Comparison of ENCODE assay signal across 8 cellular contexts in genomic region chr16:47018223-47018891, GRCh38. TPM values are rescaled to one million over a fixed set of nuclear protein-coding genes. Genes with fewer than 3 reads are reported as not detected.
A peak's percentile ranks its signal among the peaks of the same experiment; 100 is the strongest.
DNase-seq lines count a peak whose midpoint lies in the region; ATAC-seq and TF ChIP-seq lines count a peak whose summit lies in the region.

No MANE protein-coding gene starts in this region.

- CTCF ChIA-PET in PC-3 (lab: Charles Lee): interaction anchor here (0.5 to 0.6 kb wide), 2 partner anchors 62 to 1545 kb away, joined by 3 to 4 read pairs; no protein-coding TSS in a partner anchor

- H3K9me2 ChIP-seq in PC-3 (replicated peaks; ENCODE audit: low read length): no peaks in the 10 kb centered on the region

- H3K9me3 ChIP-seq in PC-3 (ENCODE audit: low read length) (no peaks in the 10 kb centered on the region), liver (ENCODE audit: control insufficient read depth in 4 of 4, low read length in 3 of 4) (no peaks in the 10 kb centered on the region), upper lobe of right lung (no peaks in the 10 kb centered on the region)

- in situ Hi-C loops in astrocyte of the cerebellum (cut with HindIII; ENCODE audit: low sequenced_read_pairs): no loop called here

- H3K4me1 ChIP-seq in PC-3 (ENCODE audit: insufficient read depth, low read length) (no peaks in the 10 kb centered on the region), liver (ENCODE audit: control insufficient read depth in 4 of 4, insufficient read depth in 4 of 4, low read length in 3 of 4) (no peaks in the 10 kb centered on the region), upper lobe of right lung (no peaks in the 10 kb centered on the region)

- no peaks in the 10 kb centered on the region for H3K79me2 ChIP-seq in PC-3 (ENCODE audit: low read length)

- no TSS peak for BruUV-seq in PC-3 (replicated peaks; lab: Mats Ljungman, UMichigan)

- intact Hi-C loops in PC-3 (cut with micrococcal nuclease) (loop anchor here (1.0 kb wide), 1 partner anchor 71 kb away; no protein-coding TSS in a partner anchor), upper lobe of right lung (cut with DNase I) (no loop called here)

- H3K27me3 ChIP-seq in PC-3 (ENCODE audit: low read length) (no peaks in the 10 kb centered on the region), liver (ENCODE audit: control insufficient read depth in 4 of 4, insufficient read depth in 4 of 4, low read length in 3 of 4) (no peaks in the 10 kb centered on the region), upper lobe of right lung (no peaks in the 10 kb centered on the region)

- no peaks in the 10 kb centered on the region for H3K36me3 ChIP-seq in PC-3 (ENCODE audit: low read depth, low read length)
- H3K36me3 ChIP-seq in liver (ENCODE audit: control insufficient read depth in 4 of 4, insufficient read depth in 3 of 4, low read depth in 1 of 4, low read length in 3 of 4): no peaks in the 10 kb centered on the region
- no peaks in the 10 kb centered on the region for H3K36me3 ChIP-seq in upper lobe of right lung

- no peaks in the 10 kb centered on the region for H3F3A ChIP-seq in PC-3 (ENCODE audit: low read length, unreplicated experiment)

- no peak overlapping the region for H3K27ac ChIP-seq in PC-3 (ENCODE audit: low read length)
- H3K27ac ChIP-seq in liver (ENCODE audit: low read depth in 1 of 2, low read length in 2 of 2): no peak overlapping the region
- no peak overlapping the region for H3K27ac ChIP-seq in upper lobe of right lung

- peak overlapping the region; percentile 41; the same call in 1 of the 2 replicates for H3K4me2 ChIP-seq in PC-3 (ENCODE audit: low read length)

- H4K20me1 ChIP-seq in PC-3 (ENCODE audit: low read length): no peaks in the 10 kb centered on the region

- 44% methylated on average over 14 of the region's 14 CpGs for whole genome bisulfite sequencing in liver

- peak in 2 of 3 experiments; percentile 33 to 74 for DNase-seq in NCI-H1417 (lab: John Stamatoyannopoulos, UW)
- DNase-seq in NCI-H1417 treated with DMSO at 0.1 percent for 48 hours (lab: John Stamatoyannopoulos, UW): no peak
- peak; percentile 93 for DNase-seq in GM20000 (ENCODE audit: low spot score)
- DNase-seq in PC-3: peak; percentile 70
- no peak for DNase-seq in astrocyte of the cerebellum (ENCODE audit: low read depth)
- no peak for DNase-seq in upper lobe of right lung

- POLR2A ChIA-PET in PC-3 (lab: Charles Lee; ENCODE audit: unreplicated experiment): no interaction called here

- TF ChIP-seq CTCF in GM20000 (IDR thresholded peaks at IDR 0.05; ENCODE audit: extremely low read depth, missing control alignments): peak; percentile 40
- TF ChIP-seq CTCF in PC-3 (conservative IDR thresholded peaks at IDR 0.05; ENCODE audit: low read depth, low read length): peak; percentile 54
- peak; percentile 51 for TF ChIP-seq CTCF in astrocyte of the cerebellum (IDR thresholded peaks at IDR 0.05; ENCODE audit: low read depth, low read length, missing control alignments)
- TF ChIP-seq CTCF in liver (IDR thresholded peaks at IDR 0.05; ENCODE audit: low read depth, low read length, missing input control): peak; percentile 77
- peak; percentile 32 for TF ChIP-seq CTCF in upper lobe of right lung (IDR thresholded peaks at IDR 0.05)

- H3K4me3 ChIP-seq in PC-3 (ENCODE audit: low read length) (no peak overlapping the region), astrocyte of the cerebellum (ENCODE audit: low read depth, low read length) (no peak overlapping the region), liver (ENCODE audit: low read depth in 1 of 3, low read length in 3 of 3) (no peak overlapping the region), upper lobe of right lung (no peak overlapping the region)

- H3K9ac ChIP-seq in PC-3 (ENCODE audit: low read length) (no peak overlapping the region), liver (ENCODE audit: low read depth in 1 of 2, low read length in 2 of 2) (no peak overlapping the region)

- peak; percentile 99 for ATAC-seq in HG03442 (IDR thresholded peaks at IDR 0.05; ENCODE audit: unreplicated experiment)
- ATAC-seq in PC-3: peak; percentile 100
- ATAC-seq in upper lobe of right lung: peak; percentile 79

- H2AFZ ChIP-seq in PC-3 (ENCODE audit: low read length): peak overlapping the region; percentile 45; the same call in 1 of the 2 replicates

- TF ChIP-seq RAD21 in liver (IDR thresholded peaks at IDR 0.05): peak; percentile 84 to 85

TF ChIP-seq in liver, 16 proteins besides CTCF, POLR2A, EP300 and RAD21:
- TF ChIP-seq YY1 (IDR thresholded peaks at IDR 0.05) (no peak), HNF4A (conservative IDR thresholded peaks at IDR 0.05) (no peak), NR2F2 (IDR thresholded peaks at IDR 0.05) (no peak), HNF4G (IDR thresholded peaks at IDR 0.05) (no peak), ATF3 (IDR thresholded peaks at IDR 0.05) (no peak), ZBTB33 (IDR thresholded peaks at IDR 0.05) (no peak), EGR1 (IDR thresholded peaks at IDR 0.05; ENCODE audit: low read depth in 2 of 2) (no peak), RXRA (IDR thresholded peaks at IDR 0.05) (no peak), REST (IDR thresholded peaks at IDR 0.05) (no peak), FOXA1 (IDR thresholded peaks at IDR 0.05) (no peak), SP1 (IDR thresholded peaks at IDR 0.05) (no peak), GABPA (IDR thresholded peaks at IDR 0.05 in 1 of 2, conservative IDR thresholded peaks at IDR 0.05 in 1 of 2) (no peak)

RNA-seq across cellular contexts. Expression of gene DNAJA2, which starts 44.9 kb away (rescaled TPM):
- total RNA-seq in PC-3 (2014; rRNA removed) (44.5 and 57.0 TPM in 2 replicates), liver (10 to 100 TPM; 22.7 to 32.8 TPM), upper lobe of right lung (43.4 TPM)
- polyA plus RNA-seq in liver: 10 to 100 TPM; 23.9 to 27.1 TPM

Comparison
In these comparisons a context has a peak if more than half of its experiments do, and no peak if none do; other contexts are left out.
1. DNase-seq: peak in NCI-H1417 (2 of 3), GM20000 (single experiment) and PC-3 (single experiment); none in NCI-H1417 treated with DMSO at 0.1 percent for 48 hours (single experiment), astrocyte of the cerebellum (single experiment) and upper lobe of right lung (single experiment).
2. Peak in every context shown above with its lines, with median percentiles within 50 percentile points of each other: CTCF ChIP-seq and ATAC-seq.